In genomic region chr16:1778200-1779179, GRCh38 we compare ENCODE assay signal across 1 cellular context.
TF ChIP-seq lines count a peak whose summit lies in the region.

No MANE protein-coding gene starts in this region.

TF ChIP-seq in HepG2, 621 proteins besides CTCF, POLR2A, EP300 and RAD21:
- TF ChIP-seq ZNF180 (CRISPR knock-in tag; IDR thresholded peaks at IDR 0.05; ENCODE audit: borderline replicate concordance, low read depth), result no peak
- 0 out of 2 replicates have a peak, but pooled peaks have one; percentile 26 for TF ChIP-seq ZFP91 (CRISPR knock-in tag; IDR thresholded peaks at IDR 0.05; ENCODE audit: borderline replicate concordance)
- TF ChIP-seq ZXDC (CRISPR knock-in tag; IDR thresholded peaks at IDR 0.05), result no peak
- peak; percentile 87 for TF ChIP-seq AGO2 (optimal IDR thresholded peaks at IDR 0.05; ENCODE audit: low read depth, low read length)
- TF ChIP-seq ZBTB33 (CRISPR knock-in tag; IDR thresholded peaks at IDR 0.05), result peak; percentile 89
- 0 out of 2 replicates have a peak, but pooled peaks have one; percentile 15 for TF ChIP-seq RBFOX2 (IDR thresholded peaks at IDR 0.05; ENCODE audit: low read depth, low read length)
- no peak for TF ChIP-seq CENPX (CRISPR knock-in tag; IDR thresholded peaks at IDR 0.05)
- peak; percentile 2 for TF ChIP-seq RBM22 (optimal IDR thresholded peaks at IDR 0.05; ENCODE audit: low read length)
- TF ChIP-seq AGO1 (IDR thresholded peaks at IDR 0.05; ENCODE audit: low read depth, low read length, poor library complexity, severe bottlenecking), result peak; percentile 90
- peak; percentile 35 for TF ChIP-seq TAF15 (IDR thresholded peaks at IDR 0.05; ENCODE audit: low read depth, low read length, poor library complexity, severe bottlenecking)
- peak; percentile 64 for TF ChIP-seq POLR2G (IDR thresholded peaks at IDR 0.05; ENCODE audit: low read depth, low read length)
TF ChIP-seq in HepG2: peak in this region for 8.
